In genomic region chrX:46268429-46268828, GRCh38 we compare ENCODE assay signal across 13 cellular contexts.
DNase-seq lines count a peak whose midpoint lies in the region; ATAC-seq, FAIRE-seq and TF ChIP-seq lines count a peak whose summit lies in the region.
"Had no signal": no experiment of that assay in that cellular context is flagged by ENCODE, and none has a peak within 500 bp of the region (broad histone marks: within the 10 kb centered on the region; RNA-seq: fewer than 3 reads in every experiment).

No MANE protein-coding gene starts in this region.

- ATAC-seq in esophagus mucosa = peak; percentile 83
- ATAC-seq: GM12878 had no signal

- peaks cover 0 to 77% (median 21%) of the 10 kb centered on the region in 45 donors for H3K27me3 ChIP-seq in dorsolateral prefrontal cortex

- H3K4me3 ChIP-seq in dorsolateral prefrontal cortex = no peak overlapping the region
- H3K4me3 ChIP-seq: GM12878, thoracic aorta had no signal

- no peak for TF ChIP-seq CTCF in dorsolateral prefrontal cortex (IDR thresholded peaks at IDR 0.05 in 54 of 56, conservative IDR thresholded peaks at IDR 0.05 in 2 of 56; ENCODE audit: low read depth in 1 of 56, partially characterized antibody in 56 of 56)

- H3K27ac ChIP-seq in dorsolateral prefrontal cortex = no peak overlapping the region
- H3K27ac ChIP-seq: thoracic aorta had no signal

- intact Hi-C loops in dorsolateral prefrontal cortex (cut with DNase I) = no loop called here

- peak; percentile 4 for DNase-seq in stimulated activated CD4-positive, alpha-beta T cell treated with anti-CD3 and anti-CD28 coated beads, Interleukin-2, amount 100 ng/mL, for 4 hours (ENCODE audit: low read depth)
- DNase-seq in stimulated activated CD4-positive, alpha-beta T cell treated with anti-CD3 and anti-CD28 coated beads, Interleukin-2, amount 100 ng/mL, for 24 hours = no peak
- DNase-seq in RPMI7951 (ENCODE audit: low read depth) = peak; percentile 88
- DNase-seq in urothelium cell line (ENCODE audit: low spot score) = peak; percentile 51
- DNase-seq in effector CD8-positive, alpha-beta T cell (lab: John Stamatoyannopoulos, UW) = no peak
- DNase-seq in KG1 (lab: John Stamatoyannopoulos, UW) = no peak
- no peak for DNase-seq in dorsolateral prefrontal cortex
- DNase-seq: activated effector memory CD4-positive, alpha-beta T cell treated with Interleukin-2 at 50 U/mL for 16 hours; Karpas-422; T-helper 9 cell had no signal

- no peak for FAIRE-seq in urothelium cell line (lab: Jason Lieb, UNC)
- FAIRE-seq: GM12878 had no signal

Comparison
In these comparisons a context has a peak if more than half of its experiments do, and no peak if none do; other contexts are left out.
1. DNase-seq: peak in stimulated activated CD4-positive, alpha-beta T cell treated with anti-CD3 and anti-CD28 coated beads, Interleukin-2, amount 100 ng/mL, for 4 hours (single experiment), RPMI7951 (single experiment) and urothelium cell line (single experiment); none in stimulated activated CD4-positive, alpha-beta T cell treated with anti-CD3 and anti-CD28 coated beads, Interleukin-2, amount 100 ng/mL, for 24 hours (0 of 2), effector CD8-positive, alpha-beta T cell (single experiment), KG1 (single experiment) and dorsolateral prefrontal cortex (0 of 10).